Comparison of ENCODE assay signal across 9 cellular contexts in genomic region chr12:52506858-52507715, GRCh38. TPM values are rescaled to one million over a fixed set of nuclear protein-coding genes. Genes with fewer than 3 reads are reported as not detected.
DNase-seq lines count a peak whose midpoint lies in the region; ATAC-seq and TF ChIP-seq lines count a peak whose summit lies in the region.
"Had no signal": no experiment of that assay in that cellular context is flagged by ENCODE, and none has a peak within 500 bp of the region (broad histone marks: within the 10 kb centered on the region; RNA-seq: fewer than 3 reads in every experiment).

No MANE protein-coding gene starts in this region.

- no peak for TF ChIP-seq POLR2A in thyroid gland (IDR thresholded peaks at IDR 0.05)

- in situ Hi-C loops in astrocyte of the cerebellum (cut with HindIII; ENCODE audit: low sequenced_read_pairs), result no loop called here

- no peak for ATAC-seq in HG03139 (IDR thresholded peaks at IDR 0.05; ENCODE audit: unreplicated experiment)
- no peak for ATAC-seq in GM18511 (IDR thresholded peaks at IDR 0.05; ENCODE audit: unreplicated experiment)
- no peak for ATAC-seq in GM21381 (IDR thresholded peaks at IDR 0.05; ENCODE audit: unreplicated experiment)

- no peak for DNase-seq in GM06990 (ENCODE audit: extremely low read depth, insufficient read length)
- peak; percentile 37 for DNase-seq in MV-4-11 (lab: John Stamatoyannopoulos, UW)
- peak; percentile 73 for DNase-seq in astrocyte of the cerebellum (ENCODE audit: low read depth)
- DNase-seq in iPS-NIHi7 (ENCODE audit: extremely low spot score), result peak; percentile 82
- DNase-seq in thyroid gland, result no peak

- intact Hi-C loops in thyroid gland (cut with DNase I), result loop anchor here (10.0 kb wide), 2 partner anchors 132 to 352 kb away; no protein-coding TSS in a partner anchor

- peak; percentile 58 for TF ChIP-seq CTCF in GM06990 (IDR thresholded peaks at IDR 0.05; ENCODE audit: insufficient read depth, low read length, poor library complexity, severe bottlenecking)
- TF ChIP-seq CTCF in astrocyte of the cerebellum (IDR thresholded peaks at IDR 0.05; ENCODE audit: low read depth, low read length, missing control alignments), result peak; percentile 72
- peak in 5 of 6 experiments; percentile 16 to 64 (median 57) for TF ChIP-seq CTCF in thyroid gland (IDR thresholded peaks at IDR 0.05)

- no peak overlapping the region for H3K4me3 ChIP-seq in GM06990 (replicated peaks; ENCODE audit: low read depth, low read length)
- no peak overlapping the region for H3K4me3 ChIP-seq in astrocyte of the cerebellum (ENCODE audit: low read depth, low read length)
- no peak overlapping the region for H3K4me3 ChIP-seq in thyroid gland (replicated peaks in 1 of 3)

- no peak overlapping the region for H3K27ac ChIP-seq in thyroid gland

- no peaks in the 10 kb centered on the region for H3K9me3 ChIP-seq in thyroid gland

- no peaks in the 10 kb centered on the region for H3K36me3 ChIP-seq in GM06990 (ENCODE audit: control insufficient read depth, insufficient read depth, low read length)
- H3K36me3 ChIP-seq in thyroid gland, result no peaks in the 10 kb centered on the region

- 26 to 28% methylated on average over 4 of the region's 4 CpGs for WGBS in thyroid gland, 2 donors

- no peaks in the 10 kb centered on the region for H3K4me1 ChIP-seq in thyroid gland

- no peaks in the 10 kb centered on the region for H3K27me3 ChIP-seq in GM06990 (replicated peaks; ENCODE audit: control insufficient read depth, insufficient read depth, low read length)
- H3K27me3 ChIP-seq in thyroid gland, result no peaks in the 10 kb centered on the region

RNA-seq across cellular contexts. Expression of gene KRT5, which starts 13.1 kb away (rescaled TPM):
- 1 to 10 TPM in 1 of 4 donors, not detected in 3; 1.4 TPM for total RNA-seq in thyroid gland
- total RNA-seq: T-helper 1 cell treated with Interleukin-12 subunit alpha and Interleukin-12 subunit beta and Interleukin-4 antibody, amounts not matched to agents 30 ng/mL and 1 ng/mL, for 36 hours had no signal

RNA-seq across cellular contexts. Expression of gene KRT6A, which starts 14.0 kb away (rescaled TPM):
- total RNA-seq in thyroid gland, result under 1 TPM in 1 of 4 donors, not detected in 3; 0.27 TPM
- total RNA-seq: T-helper 1 cell treated with Interleukin-12 subunit alpha and Interleukin-12 subunit beta and Interleukin-4 antibody, amounts not matched to agents 30 ng/mL and 1 ng/mL, for 36 hours had no signal

RNA-seq across cellular contexts. Expression of gene KRT6C, which starts 33.5 kb away (rescaled TPM):
- not detected for total RNA-seq in thyroid gland
- total RNA-seq: T-helper 1 cell treated with Interleukin-12 subunit alpha and Interleukin-12 subunit beta and Interleukin-4 antibody, amounts not matched to agents 30 ng/mL and 1 ng/mL, for 36 hours had no signal

RNA-seq across cellular contexts. Expression of gene KRT71, which starts 45.9 kb away (rescaled TPM):
- total RNA-seq in thyroid gland, result not detected
- total RNA-seq: T-helper 1 cell treated with Interleukin-12 subunit alpha and Interleukin-12 subunit beta and Interleukin-4 antibody, amounts not matched to agents 30 ng/mL and 1 ng/mL, for 36 hours had no signal

RNA-seq across cellular contexts. Expression of gene KRT6B, which starts 55.1 kb away (rescaled TPM):
- total RNA-seq in thyroid gland, result not detected
- total RNA-seq: T-helper 1 cell treated with Interleukin-12 subunit alpha and Interleukin-12 subunit beta and Interleukin-4 antibody, amounts not matched to agents 30 ng/mL and 1 ng/mL, for 36 hours had no signal

Comparison
In these comparisons a context has a peak if more than half of its experiments do, and no peak if none do; other contexts are left out.
1. DNase-seq: peak in MV-4-11 (single experiment), astrocyte of the cerebellum (single experiment) and iPS-NIHi7 (single experiment); none in GM06990 (single experiment) and thyroid gland (0 of 2).
2. Peak in every context shown above with its lines, with median percentiles within 50 percentile points of each other: CTCF ChIP-seq.